ENCODE assay signal across 8 cellular contexts in genomic region chr9:121075251-121076036, GRCh38. TPM values are rescaled to one million over a fixed set of nuclear protein-coding genes. Genes with fewer than 3 reads are reported as not detected.
DNase-seq lines count a peak whose midpoint lies in the region; ATAC-seq and FAIRE-seq lines count a peak whose summit lies in the region.

No MANE protein-coding gene starts in this region.

- intact Hi-C loops in right cardiac atrium (cut with DNase I): no loop called here

- H3K4me3 ChIP-seq in right cardiac atrium (ENCODE audit: low read length) (peak overlapping the region; percentile 73), skin epidermis (peak overlapping the region; percentile 53 to 89 (median 74))

- peak overlapping the region; percentile 83 for H3K27ac ChIP-seq in right cardiac atrium (ENCODE audit: low read length)
- peak overlapping the region; percentile 63 to 95 (median 90) for H3K27ac ChIP-seq in skin epidermis

- no peaks in the 10 kb centered on the region for H3K9me3 Mint-ChIP-seq in IgD-negative memory B cell
- no peaks in the 10 kb centered on the region for H3K9me3 Mint-ChIP-seq in activated T-cell treated with anti-CD3 and anti-CD28 coated beads, Interleukin-2, amount 50 U/mL, for 4 hours

- no peak for FAIRE-seq in urothelium cell line (lab: Jason Lieb, UNC)

- H3K27me3 ChIP-seq in right cardiac atrium (ENCODE audit: control insufficient read depth, insufficient read depth): no peaks in the 10 kb centered on the region

- peaks cover 44 to 51% (median 45%) of the 10 kb centered on the region in 3 donors for H3K4me1 Mint-ChIP-seq in IgD-negative memory B cell
- peaks cover 55% of the 10 kb centered on the region for H3K4me1 Mint-ChIP-seq in activated T-cell treated with anti-CD3 and anti-CD28 coated beads, Interleukin-2, amount 50 U/mL, for 4 hours (ENCODE audit: low read depth)

- ATAC-seq in GM21367 (IDR thresholded peaks at IDR 0.05; ENCODE audit: unreplicated experiment): peak; percentile 7
- ATAC-seq in activated T-cell treated with anti-CD3 and anti-CD28 coated beads, Interleukin-2, amount 50 U/mL, for 4 hours: peak; percentile 14 to 20
- no peak for ATAC-seq in right cardiac atrium
- ATAC-seq in HG03135 (IDR thresholded peaks at IDR 0.05; ENCODE audit: unreplicated experiment): no peak

- no peak for DNase-seq in activated T-cell treated with anti-CD3 and anti-CD28 coated beads, Interleukin-2, amount 50 U/mL, for 4 hours
- DNase-seq in right cardiac atrium: no peak
- no peak for DNase-seq in urothelium cell line (ENCODE audit: low spot score)

- 6% methylated on average over 19 of the region's 19 CpGs for WGBS in right cardiac atrium

- H3K4me3 Mint-ChIP-seq in IgD-negative memory B cell: peak overlapping the region; percentile 93 to 99 (median 96)
- H3K4me3 Mint-ChIP-seq in activated T-cell treated with anti-CD3 and anti-CD28 coated beads, Interleukin-2, amount 50 U/mL, for 4 hours: peak overlapping the region; percentile 99

- H3K9me3 ChIP-seq in ES-I3 (ENCODE audit: control insufficient read depth, insufficient read depth, low read length): no peaks in the 10 kb centered on the region
- H3K9me3 ChIP-seq in right cardiac atrium (ENCODE audit: control insufficient read depth, low read length): no peaks in the 10 kb centered on the region

- H3K27ac Mint-ChIP-seq in IgD-negative memory B cell: peak overlapping the region; percentile 94 to 97 (median 96)

- no peaks in the 10 kb centered on the region for H3K36me3 ChIP-seq in ES-I3 (ENCODE audit: insufficient read depth, low read length)

- H3K9ac ChIP-seq in ES-I3 (ENCODE audit: low read depth, low read length): peak overlapping the region; percentile 75; the same call in 1 of the 2 replicates

- peaks cover 2% of the 10 kb centered on the region for H3K27me3 Mint-ChIP-seq in IgD-negative memory B cell
- no peaks in the 10 kb centered on the region for H3K27me3 Mint-ChIP-seq in activated T-cell treated with anti-CD3 and anti-CD28 coated beads, Interleukin-2, amount 50 U/mL, for 4 hours (ENCODE audit: low read depth)

- H3K4me1 ChIP-seq in ES-I3 (ENCODE audit: insufficient read depth, low read length): no peaks in the 10 kb centered on the region
- no peaks in the 10 kb centered on the region for H3K4me1 ChIP-seq in right cardiac atrium (ENCODE audit: control insufficient read depth, insufficient read depth, low read length)

- H3K36me3 Mint-ChIP-seq in IgD-negative memory B cell: no peaks in the 10 kb centered on the region
- no peaks in the 10 kb centered on the region for H3K36me3 Mint-ChIP-seq in activated T-cell treated with anti-CD3 and anti-CD28 coated beads, Interleukin-2, amount 50 U/mL, for 4 hours (ENCODE audit: insufficient read depth)

RNA-seq across cellular contexts. Expression of gene CNTRL, which starts 0.7 kb away (rescaled TPM):
- polyA plus RNA-seq in IgD-negative memory B cell (30.4 TPM), right cardiac atrium (3.4 TPM)
- 10 to 100 TPM; 45.4 to 48.6 (median 46.5) TPM for total RNA-seq in activated T-cell treated with anti-CD3 and anti-CD28 coated beads, Interleukin-2, amount 50 U/mL, for 4 hours
- 1 to 10 TPM; 5.4 to 6.4 (median 5.4) TPM for total RNA-seq in right cardiac atrium

RNA-seq across cellular contexts. Expression of gene C5, which starts 25.4 kb away (rescaled TPM):
- polyA plus RNA-seq in IgD-negative memory B cell (0.99 TPM), right cardiac atrium (0.97 TPM)
- total RNA-seq in activated T-cell treated with anti-CD3 and anti-CD28 coated beads, Interleukin-2, amount 50 U/mL, for 4 hours: under 1 TPM; 0.11 to 0.27 (median 0.18) TPM
- total RNA-seq in right cardiac atrium: 1 to 10 TPM in 3 of 4 donors, under 1 TPM in 1; 0.67 to 1.9 (median 1.5) TPM

Comparison
In these comparisons a context has a peak if more than half of its experiments do, and no peak if none do; other contexts are left out.
1. ATAC-seq: peak in GM21367 (single experiment) and activated T-cell treated with anti-CD3 and anti-CD28 coated beads, Interleukin-2, amount 50 U/mL, for 4 hours (2 of 2); none in right cardiac atrium (0 of 2) and HG03135 (single experiment).
2. RNA of gene CNTRL, which starts 0.7 kb away (total RNA-seq): 45.4 to 48.6 TPM in activated T-cell treated with anti-CD3 and anti-CD28 coated beads, Interleukin-2, amount 50 U/mL, for 4 hours; 5.4 to 6.4 TPM in right cardiac atrium; every median in the first group is over 4 times any median in the second.